Comparison of ENCODE assay signal across 2 cellular contexts in the genomic region with DNA sequence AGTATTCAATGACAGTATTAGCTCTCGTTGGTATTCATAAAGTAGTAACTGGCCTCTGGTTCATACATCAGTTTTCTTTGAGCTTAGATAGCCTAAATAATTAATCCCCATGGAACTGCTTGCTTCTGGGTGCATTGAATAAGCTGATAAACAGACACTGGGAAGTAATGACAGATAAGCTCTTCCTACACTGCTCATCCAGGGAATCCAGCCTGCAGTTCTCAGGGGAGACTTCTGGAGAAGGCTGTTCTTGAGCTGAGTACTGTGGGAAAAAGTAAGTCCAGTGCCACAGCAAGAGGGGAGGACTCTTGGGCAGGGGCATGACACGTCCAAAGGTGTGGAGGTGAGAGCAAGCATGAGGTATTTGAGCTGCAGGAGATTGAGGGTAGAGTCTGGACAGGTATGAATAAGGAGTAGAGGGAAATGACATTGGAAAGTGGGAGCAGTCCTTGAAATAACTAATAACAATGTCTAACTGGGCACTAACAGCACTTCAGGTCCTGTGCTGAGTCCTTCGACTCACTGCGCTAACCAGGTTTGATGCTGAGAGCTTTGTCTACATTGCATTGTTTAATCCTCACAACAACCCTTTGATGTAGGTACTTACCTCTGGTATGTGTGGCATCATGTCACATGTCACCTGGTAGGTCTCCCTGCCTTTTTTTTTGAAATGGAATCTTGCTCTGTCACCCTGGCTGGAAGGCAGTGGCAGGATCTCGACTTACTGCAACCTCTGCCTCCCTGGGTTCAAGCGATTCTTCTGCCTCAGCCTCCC.
TF ChIP-seq lines count a peak whose summit lies in the region.

No MANE protein-coding gene starts in this region.

TF ChIP-seq in SK-N-SH, 30 proteins besides CTCF, POLR2A, EP300 and RAD21 (continued from another document):
- TF ChIP-seq, protein P1, sequence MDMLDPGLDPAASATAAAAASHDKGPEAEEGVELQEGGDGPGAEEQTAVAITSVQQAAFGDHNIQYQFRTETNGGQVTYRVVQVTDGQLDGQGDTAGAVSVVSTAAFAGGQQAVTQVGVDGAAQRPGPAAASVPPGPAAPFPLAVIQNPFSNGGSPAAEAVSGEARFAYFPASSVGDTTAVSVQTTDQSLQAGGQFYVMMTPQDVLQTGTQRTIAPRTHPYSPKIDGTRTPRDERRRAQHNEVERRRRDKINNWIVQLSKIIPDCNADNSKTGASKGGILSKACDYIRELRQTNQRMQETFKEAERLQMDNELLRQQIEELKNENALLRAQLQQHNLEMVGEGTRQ (IDR thresholded peaks at IDR 0.05; ENCODE audit: borderline replicate concordance, low read depth, low read length) = no peak
- TF ChIP-seq NFIC (IDR thresholded peaks at IDR 0.05; ENCODE audit: borderline replicate concordance) (no peak), RXRA (IDR thresholded peaks at IDR 0.05; ENCODE audit: borderline replicate concordance, low read depth) (no peak), FOXJ3 (CRISPR knock-in tag; IDR thresholded peaks at IDR 0.05) (no peak), SIN3A (IDR thresholded peaks at IDR 0.05; ENCODE audit: borderline replicate concordance, low read depth, low read length) (no peak), MEF2A (IDR thresholded peaks at IDR 0.05; ENCODE audit: borderline replicate concordance, low read depth) (no peak), JUND (IDR thresholded peaks at IDR 0.05) (no peak)
- TF ChIP-seq, protein P2, sequence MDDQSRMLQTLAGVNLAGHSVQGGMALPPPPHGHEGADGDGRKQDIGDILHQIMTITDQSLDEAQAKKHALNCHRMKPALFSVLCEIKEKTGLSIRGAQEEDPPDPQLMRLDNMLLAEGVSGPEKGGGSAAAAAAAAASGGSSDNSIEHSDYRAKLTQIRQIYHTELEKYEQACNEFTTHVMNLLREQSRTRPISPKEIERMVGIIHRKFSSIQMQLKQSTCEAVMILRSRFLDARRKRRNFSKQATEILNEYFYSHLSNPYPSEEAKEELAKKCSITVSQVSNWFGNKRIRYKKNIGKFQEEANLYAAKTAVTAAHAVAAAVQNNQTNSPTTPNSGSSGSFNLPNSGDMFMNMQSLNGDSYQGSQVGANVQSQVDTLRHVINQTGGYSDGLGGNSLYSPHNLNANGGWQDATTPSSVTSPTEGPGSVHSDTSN (IDR thresholded peaks at IDR 0.05) = no peak

TF ChIP-seq in SK-N-SH treated with all-trans-retinoic acid at 6 μM for 48 hours, 23 proteins besides CTCF, POLR2A, EP300 and RAD21 (continued from another document):
- TF ChIP-seq, protein P3, sequence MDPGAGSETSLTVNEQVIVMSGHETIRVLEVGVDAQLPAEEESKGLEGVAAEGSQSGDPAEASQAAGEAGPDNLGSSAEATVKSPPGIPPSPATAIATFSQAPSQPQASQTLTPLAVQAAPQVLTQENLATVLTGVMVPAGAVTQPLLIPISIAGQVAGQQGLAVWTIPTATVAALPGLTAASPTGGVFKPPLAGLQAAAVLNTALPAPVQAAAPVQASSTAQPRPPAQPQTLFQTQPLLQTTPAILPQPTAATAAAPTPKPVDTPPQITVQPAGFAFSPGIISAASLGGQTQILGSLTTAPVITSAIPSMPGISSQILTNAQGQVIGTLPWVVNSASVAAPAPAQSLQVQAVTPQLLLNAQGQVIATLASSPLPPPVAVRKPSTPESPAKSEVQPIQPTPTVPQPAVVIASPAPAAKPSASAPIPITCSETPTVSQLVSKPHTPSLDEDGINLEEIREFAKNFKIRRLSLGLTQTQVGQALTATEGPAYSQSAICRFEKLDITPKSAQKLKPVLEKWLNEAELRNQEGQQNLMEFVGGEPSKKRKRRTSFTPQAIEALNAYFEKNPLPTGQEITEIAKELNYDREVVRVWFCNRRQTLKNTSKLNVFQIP (CRISPR knock-in tag; IDR thresholded peaks at IDR 0.05; ENCODE audit: borderline replicate concordance, low read depth) = no peak
- TF ChIP-seq ARNTL (CRISPR knock-in tag; IDR thresholded peaks at IDR 0.05; ENCODE audit: borderline replicate concordance, low read depth) (no peak), ZNF70 (CRISPR knock-in tag; IDR thresholded peaks at IDR 0.05) (no peak), ZNF565 (CRISPR knock-in tag; conservative IDR thresholded peaks at IDR 0.05; ENCODE audit: low read depth) (no peak), OSR1 (CRISPR knock-in tag; IDR thresholded peaks at IDR 0.05) (no peak)
